Comparison of ENCODE assay signal across 13 cellular contexts in genomic region chr12:115380509-115381120, GRCh38.
DNase-seq lines count a peak whose midpoint lies in the region; ATAC-seq and TF ChIP-seq lines count a peak whose summit lies in the region.
"Had no signal": no experiment of that assay in that cellular context is flagged by ENCODE, and none has a peak within 500 bp of the region (broad histone marks: within the 10 kb centered on the region; RNA-seq: fewer than 3 reads in every experiment).

No MANE protein-coding gene starts in this region.

- peaks cover 17 to 23% of the 10 kb centered on the region in 2 experiments for H3K4me1 ChIP-seq in trophoblast cell (ENCODE audit: control insufficient read depth in 1 of 2, insufficient read depth in 2 of 2, low read length in 2 of 2)

- no peak for TF ChIP-seq CTCF in WTC11 (IDR thresholded peaks at IDR 0.05)

- no peak overlapping the region for H3K14ac ChIP-seq in trophoblast cell (ENCODE audit: low read length)

- H2BK12ac ChIP-seq in trophoblast cell (ENCODE audit: low read length): peak overlapping the region; percentile 39

- H3K27me3 ChIP-seq in trophoblast cell (ENCODE audit: insufficient read depth, low read length): no peaks in the 10 kb centered on the region

- no peak overlapping the region for H4K8ac ChIP-seq in trophoblast cell (ENCODE audit: low read depth, low read length)

- peak; percentile 9 for DNase-seq in Jurkat, Clone E6-1 (ENCODE audit: low read depth, low spot score)
- DNase-seq in NOMO-1 (lab: John Stamatoyannopoulos, UW; ENCODE audit: unreplicated experiment in 2 of 2): peak; percentile 10 to 55
- no peak for DNase-seq in WTC11 (ENCODE audit: low spot score)
- no peak for DNase-seq in trophoblast cell
- no peak for DNase-seq in activated naive CD4-positive, alpha-beta T cell treated with Interleukin-2 at 50 U/mL for 16 hours
- DNase-seq in stimulated activated effector memory CD8-positive, alpha-beta T cell treated with anti-CD3 and anti-CD28 coated beads, Interleukin-12 subunit alpha, Interleukin-12 subunit beta, amount 100 ng/mL, for 72 hours (ENCODE audit: low spot score in 2 of 2): no peak
- no peak for DNase-seq in NCI-H1105 (lab: John Stamatoyannopoulos, UW)
- DNase-seq: CD4-positive, alpha-beta T cell; NCI-H187; NCI-H226; NCI-H526; SHP77 treated with DMSO at 0.1 percent for 48 hours had no signal

- H3K4ac ChIP-seq in trophoblast cell (ENCODE audit: low read depth, low read length): no peak overlapping the region

- H3K79me1 ChIP-seq in trophoblast cell (ENCODE audit: low read length): peaks cover 14% of the 10 kb centered on the region

- H3K4me2 ChIP-seq in trophoblast cell (ENCODE audit: low read length): no peak overlapping the region

- POLR2A ChIA-PET in WTC11 (lab: Charles Lee): no interaction called here

- H3K9me3 ChIP-seq in trophoblast cell (ENCODE audit: insufficient read depth, low read depth, low read length): no peaks in the 10 kb centered on the region

- no peak overlapping the region for H3K18ac ChIP-seq in trophoblast cell (ENCODE audit: low read length)

- no peak overlapping the region for H2AK5ac ChIP-seq in trophoblast cell (ENCODE audit: low read length)

- no peak overlapping the region for H3K23ac ChIP-seq in trophoblast cell (ENCODE audit: low read length)

- no peak overlapping the region for H3K4me3 Mint-ChIP-seq in WTC11
- no peak overlapping the region for H3K4me3 Mint-ChIP-seq in stimulated activated effector memory CD8-positive, alpha-beta T cell treated with anti-CD3 and anti-CD28 coated beads, Interleukin-12 subunit alpha, Interleukin-12 subunit beta, amount 100 ng/mL, for 72 hours
- H3K4me3 Mint-ChIP-seq: CD4-positive, alpha-beta T cell; T-helper 1 cell treated with Interleukin-12 subunit alpha and Interleukin-12 subunit beta and Interleukin-4 antibody, amounts not matched to agents 30 μg/mL and 1 μg/mL, for 36 hours had no signal

- H3K79me2 ChIP-seq in trophoblast cell (ENCODE audit: control insufficient read depth, insufficient read depth, low read length, poor library complexity): peaks cover 2% of the 10 kb centered on the region

- no peaks in the 10 kb centered on the region for H3K36me3 Mint-ChIP-seq in WTC11
- H3K36me3 Mint-ChIP-seq in stimulated activated effector memory CD8-positive, alpha-beta T cell treated with anti-CD3 and anti-CD28 coated beads, Interleukin-12 subunit alpha, Interleukin-12 subunit beta, amount 100 ng/mL, for 72 hours: no peaks in the 10 kb centered on the region

- H4K12ac ChIP-seq in trophoblast cell (ENCODE audit: low read depth, low read length): no peak overlapping the region

- WGBS in trophoblast cell (ENCODE audit: extremely low coverage, insufficient coverage, insufficient read length): no CpG with 5 or more reads among the region's 10 CpGs

- H3K27me3 Mint-ChIP-seq in WTC11 (ENCODE audit: low read depth): 0 out of 2 replicates have a peak, but pooled peaks cover 2% of the 10 kb centered on the region

- peak overlapping the region; percentile 3 for H3K4me3 ChIP-seq in Jurkat, Clone E6-1 (ENCODE audit: low read length)
- H3K4me3 ChIP-seq in trophoblast cell (ENCODE audit: low read depth, low read length): no peak overlapping the region

- H3K9ac ChIP-seq in trophoblast cell (ENCODE audit: low read length): no peak overlapping the region

- no peak overlapping the region for H3K27ac ChIP-seq in trophoblast cell (ENCODE audit: low read depth, low read length)

- H4K91ac ChIP-seq in trophoblast cell (ENCODE audit: low read depth, low read length): peak overlapping the region; percentile 35

- no peak overlapping the region for H2AFZ ChIP-seq in trophoblast cell (ENCODE audit: insufficient read depth, low read length, poor library complexity)

- no peaks in the 10 kb centered on the region for H3K9me3 Mint-ChIP-seq in WTC11
- peaks cover 6% of the 10 kb centered on the region for H3K9me3 Mint-ChIP-seq in stimulated activated effector memory CD8-positive, alpha-beta T cell treated with anti-CD3 and anti-CD28 coated beads, Interleukin-12 subunit alpha, Interleukin-12 subunit beta, amount 100 ng/mL, for 72 hours
- H3K9me3 Mint-ChIP-seq: CD4-positive, alpha-beta T cell had no signal

- H2BK120ac ChIP-seq in trophoblast cell (ENCODE audit: insufficient read depth, low read length, poor library complexity): peak overlapping the region; percentile 17

- peak; percentile 32; the same call in 1 of the 2 replicates for ATAC-seq in WTC11
- no peak for ATAC-seq in stimulated activated effector memory CD8-positive, alpha-beta T cell treated with anti-CD3 and anti-CD28 coated beads, Interleukin-12 subunit alpha, Interleukin-12 subunit beta, amount 100 ng/mL, for 72 hours

- H3K27ac Mint-ChIP-seq in WTC11: no peak overlapping the region
- no peak overlapping the region for H3K27ac Mint-ChIP-seq in stimulated activated effector memory CD8-positive, alpha-beta T cell treated with anti-CD3 and anti-CD28 coated beads, Interleukin-12 subunit alpha, Interleukin-12 subunit beta, amount 100 ng/mL, for 72 hours
- H3K27ac Mint-ChIP-seq: CD4-positive, alpha-beta T cell; T-helper 1 cell treated with Interleukin-12 subunit alpha and Interleukin-12 subunit beta and Interleukin-4 antibody, amounts not matched to agents 30 μg/mL and 1 μg/mL, for 36 hours had no signal

- CTCF ChIA-PET in WTC11 (lab: Charles Lee): no interaction called here

- H2BK5ac ChIP-seq in trophoblast cell (ENCODE audit: low read depth, low read length, poor library complexity): no peak overlapping the region

- H3K36me3 ChIP-seq in trophoblast cell (ENCODE audit: control insufficient read depth in 1 of 2, insufficient read depth in 2 of 2, low read length in 2 of 2): no peaks in the 10 kb centered on the region

- H3K4me1 Mint-ChIP-seq in WTC11: peaks cover 12% of the 10 kb centered on the region
- H3K4me1 Mint-ChIP-seq in stimulated activated effector memory CD8-positive, alpha-beta T cell treated with anti-CD3 and anti-CD28 coated beads, Interleukin-12 subunit alpha, Interleukin-12 subunit beta, amount 100 ng/mL, for 72 hours: no peaks in the 10 kb centered on the region

TF ChIP-seq in WTC11, 78 proteins besides CTCF, POLR2A, EP300 and RAD21:
- no peak for TF ChIP-seq SMAD4 (CRISPR knock-in tag; IDR thresholded peaks at IDR 0.05)

Comparison
In these comparisons a context has a peak if more than half of its experiments do, and no peak if none do; other contexts are left out.
1. DNase-seq: peak in Jurkat, Clone E6-1 (single experiment) and NOMO-1 (2 of 2); none in WTC11 (single experiment), trophoblast cell (0 of 2), activated naive CD4-positive, alpha-beta T cell treated with Interleukin-2 at 50 U/mL for 16 hours (single experiment), stimulated activated effector memory CD8-positive, alpha-beta T cell treated with anti-CD3 and anti-CD28 coated beads, Interleukin-12 subunit alpha, Interleukin-12 subunit beta, amount 100 ng/mL, for 72 hours (0 of 2) and NCI-H1105 (single experiment).